In genomic region chr5:172446336-172447051, GRCh38 we compare ENCODE assay signal across 15 cellular contexts. TPM values are rescaled to one million over a fixed set of nuclear protein-coding genes. Genes with fewer than 3 reads are reported as not detected.
DNase-seq lines count a peak whose midpoint lies in the region; ATAC-seq and TF ChIP-seq lines count a peak whose summit lies in the region.
"Had no signal": no experiment of that assay in that cellular context is flagged by ENCODE, and none has a peak within 500 bp of the region (broad histone marks: within the 10 kb centered on the region; RNA-seq: fewer than 3 reads in every experiment).

No MANE protein-coding gene starts in this region.

- H3K4me1 Mint-ChIP-seq in naive thymus-derived CD4-positive, alpha-beta T cell: peaks cover 0 to 6% (median 0%) of the 10 kb centered on the region in 7 donors
- H3K4me1 Mint-ChIP-seq: stimulated activated memory B cell treated with anti-CD40 and anti-IgM and Interleukin-4, amounts not matched to agents 10 μg/mL and 1 μg/mL and 100 μg/mL, for 72 hours had no signal

- 78 to 79% methylated on average over 16 of the region's 16 CpGs for WGBS in sigmoid colon, 2 donors

- peaks cover 14 to 39% (median 30%) of the 10 kb centered on the region in 5 donors for H3K27me3 Mint-ChIP-seq in naive thymus-derived CD4-positive, alpha-beta T cell

- no peak overlapping the region for H3K4me3 Mint-ChIP-seq in naive thymus-derived CD4-positive, alpha-beta T cell
- H3K4me3 Mint-ChIP-seq: activated naive CD8-positive, alpha-beta T cell; stimulated activated memory B cell treated with anti-CD40 and anti-IgM and Interleukin-4, amounts not matched to agents 10 μg/mL and 1 μg/mL and 100 μg/mL, for 72 hours had no signal

- TF ChIP-seq EP300 in sigmoid colon (IDR thresholded peaks at IDR 0.05): no peak

- no peaks in the 10 kb centered on the region for H3K36me3 Mint-ChIP-seq in naive thymus-derived CD4-positive, alpha-beta T cell
- H3K36me3 Mint-ChIP-seq: activated naive CD8-positive, alpha-beta T cell; stimulated activated memory B cell treated with anti-CD40 and anti-IgM and Interleukin-4, amounts not matched to agents 10 μg/mL and 1 μg/mL and 100 μg/mL, for 72 hours had no signal

- no peaks in the 10 kb centered on the region for H3K36me3 ChIP-seq in BLaER1
- H3K36me3 ChIP-seq in iPS-15b (ENCODE audit: control insufficient read depth, insufficient read depth, low read length): no peaks in the 10 kb centered on the region
- H3K36me3 ChIP-seq in sigmoid colon: no peaks in the 10 kb centered on the region
- H3K36me3 ChIP-seq in naive thymus-derived CD4-positive, alpha-beta T cell (ENCODE audit: control insufficient read depth in 2 of 3, insufficient read depth in 3 of 3, low read length in 3 of 3): no peaks in the 10 kb centered on the region

- DNase-seq in cardiac fibroblast (ENCODE audit: low read depth in 2 of 2): peak; percentile 18 to 40
- no peak for DNase-seq in sigmoid colon
- DNase-seq in naive thymus-derived CD4-positive, alpha-beta T cell: no peak
- no peak for DNase-seq in islet precursor cell
- DNase-seq: GF-D8; NCI-H1417; NCI-H510A; stimulated activated CD4-positive, alpha-beta T cell treated with anti-CD3 and anti-CD28 coated beads, Interleukin-4, amount 100 ng/mL, for 24 hours; SW 1271 had no signal

- H3K27ac ChIP-seq in BLaER1 (no peak overlapping the region), sigmoid colon (peak overlapping the region; percentile 73 to 95 (median 81))
- H3K27ac ChIP-seq in naive thymus-derived CD4-positive, alpha-beta T cell (ENCODE audit: low read depth, low read length): no peak overlapping the region

- H3K9me3 ChIP-seq in BLaER1 (no peaks in the 10 kb centered on the region), iPS-15b (ENCODE audit: control insufficient read depth, insufficient read depth, low read length) (no peaks in the 10 kb centered on the region), sigmoid colon (no peaks in the 10 kb centered on the region)
- H3K9me3 ChIP-seq in naive thymus-derived CD4-positive, alpha-beta T cell (ENCODE audit: control insufficient read depth in 2 of 3, low read length in 3 of 3): no peaks in the 10 kb centered on the region

- POLR2A ChIA-PET in naive thymus-derived CD4-positive, alpha-beta T cell (lab: Charles Lee): no interaction called here

- H3K9ac ChIP-seq in BLaER1 (no peak overlapping the region; the same call in 1 of the 2 replicates), iPS-15b (ENCODE audit: low read depth, low read length) (peak overlapping the region; percentile 41)

- intact Hi-C loops in sigmoid colon (cut with DNase I): no loop called here
- intact Hi-C loops in naive thymus-derived CD4-positive, alpha-beta T cell (cut with micrococcal nuclease): no loop called here

- peak overlapping the region; percentile 67 for H3K4me2 ChIP-seq in BLaER1

- H3K27me3 ChIP-seq in BLaER1 (no peaks in the 10 kb centered on the region), iPS-15b (ENCODE audit: control insufficient read depth, insufficient read depth, low read length) (no peaks in the 10 kb centered on the region), sigmoid colon (no peaks in the 10 kb centered on the region)
- H3K27me3 ChIP-seq in naive thymus-derived CD4-positive, alpha-beta T cell (ENCODE audit: control insufficient read depth in 2 of 2, insufficient read depth in 2 of 2, low read length in 2 of 2): no peaks in the 10 kb centered on the region

- no peak overlapping the region for H3K27ac Mint-ChIP-seq in naive thymus-derived CD4-positive, alpha-beta T cell
- H3K27ac Mint-ChIP-seq: activated naive CD8-positive, alpha-beta T cell; stimulated activated memory B cell treated with anti-CD40 and anti-IgM and Interleukin-4, amounts not matched to agents 10 μg/mL and 1 μg/mL and 100 μg/mL, for 72 hours had no signal

- peaks cover 44% of the 10 kb centered on the region for H4K20me1 ChIP-seq in BLaER1

- H3K4me1 ChIP-seq in BLaER1 (peaks cover 28% of the 10 kb centered on the region), iPS-15b (ENCODE audit: control insufficient read depth, insufficient read depth, low read length) (peaks cover 11% of the 10 kb centered on the region), sigmoid colon (peaks cover 0 to 90% (median 77%) of the 10 kb centered on the region in 4 donors)
- H3K4me1 ChIP-seq in naive thymus-derived CD4-positive, alpha-beta T cell (ENCODE audit: control insufficient read depth in 2 of 2, insufficient read depth in 2 of 2, low read length in 2 of 2): no peaks in the 10 kb centered on the region

- no peaks in the 10 kb centered on the region for H3K9me3 Mint-ChIP-seq in naive thymus-derived CD4-positive, alpha-beta T cell
- H3K9me3 Mint-ChIP-seq: stimulated activated memory B cell treated with anti-CD40 and anti-IgM and Interleukin-4, amounts not matched to agents 10 μg/mL and 1 μg/mL and 100 μg/mL, for 72 hours had no signal

- TF ChIP-seq POLR2A in sigmoid colon (IDR thresholded peaks at IDR 0.05): no peak

- no peak for TF ChIP-seq CTCF in cardiac fibroblast (IDR thresholded peaks at IDR 0.05; ENCODE audit: low read depth, low read length)
- no peak for TF ChIP-seq CTCF in sigmoid colon (IDR thresholded peaks at IDR 0.05)

- ATAC-seq in naive thymus-derived CD4-positive, alpha-beta T cell: no peak
- ATAC-seq in HG03342 (IDR thresholded peaks at IDR 0.05; ENCODE audit: unreplicated experiment) (no peak), HG02623 (IDR thresholded peaks at IDR 0.05; ENCODE audit: unreplicated experiment) (no peak)
- ATAC-seq: stimulated activated memory B cell treated with anti-CD40 and anti-IgM and Interleukin-4, amounts not matched to agents 10 μg/mL and 1 μg/mL and 100 μg/mL, for 72 hours had no signal

- CTCF ChIA-PET in naive thymus-derived CD4-positive, alpha-beta T cell (lab: Charles Lee): no interaction called here

- H3K4me3 ChIP-seq in BLaER1 (no peak overlapping the region), cardiac fibroblast (replicated peaks in 1 of 2; ENCODE audit: low read depth in 2 of 2, low read length in 2 of 2) (peak overlapping the region in 1 of 2 donors; percentile 8), iPS-15b (ENCODE audit: low read depth, low read length) (no peak overlapping the region), sigmoid colon (peak overlapping the region in 1 of 4 donors; percentile 1)
- H3K4me3 ChIP-seq in naive thymus-derived CD4-positive, alpha-beta T cell (ENCODE audit: low read length): no peak overlapping the region

RNA-seq across cellular contexts. Expression of gene SH3PXD2B, which starts 7.8 kb away (rescaled TPM):
- total RNA-seq in sigmoid colon: 10 to 100 TPM; 19.3 to 45.7 (median 20.9) TPM
- polyA plus RNA-seq in sigmoid colon: 1 to 10 TPM; 3.6 to 9.2 (median 3.9) TPM
- 1 to 10 TPM in 1 of 5 experiments, under 1 TPM in 4; 0.15 to 1.1 (median 0.34) TPM for total RNA-seq in naive thymus-derived CD4-positive, alpha-beta T cell
- polyA plus RNA-seq in naive thymus-derived CD4-positive, alpha-beta T cell: under 1 TPM in 1 of 2 donors, not detected in 1; 0.21 TPM

Comparison
In these comparisons a context has a peak if more than half of its experiments do, and no peak if none do; other contexts are left out.
1. H3K27ac ChIP-seq: peak in sigmoid colon (4 of 4); none in BLaER1 (single experiment) and naive thymus-derived CD4-positive, alpha-beta T cell (single experiment).
2. DNase-seq: peak in cardiac fibroblast (2 of 2); none in sigmoid colon (single experiment), naive thymus-derived CD4-positive, alpha-beta T cell (0 of 9) and islet precursor cell (single experiment).
3. RNA of gene SH3PXD2B, which starts 7.8 kb away (total RNA-seq): 19.3 to 45.7 TPM in sigmoid colon; 0.15 to 1.1 TPM in naive thymus-derived CD4-positive, alpha-beta T cell; every median in the first group is over 4 times any median in the second.